ENCODE assay signal across 21 cellular contexts in the genomic region with DNA sequence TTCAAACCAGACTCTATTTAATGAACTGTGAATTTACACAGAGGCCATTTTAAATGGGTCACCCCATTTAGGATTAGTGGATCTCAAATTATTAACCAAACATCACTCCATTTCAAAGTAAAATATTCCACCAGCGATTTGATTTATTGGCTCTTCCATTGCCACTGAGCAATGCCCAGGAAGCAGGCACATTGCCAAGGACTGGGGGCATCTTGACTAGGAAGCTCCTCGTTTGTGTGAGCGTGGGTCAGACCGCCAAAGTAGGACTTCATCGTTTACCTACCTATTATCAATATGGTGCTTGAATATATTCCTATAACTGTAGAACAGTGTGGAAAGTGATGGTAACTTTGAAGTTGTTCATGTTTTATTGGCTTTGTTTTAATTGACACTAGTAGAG.
"Had no signal": no experiment of that assay in that cellular context is flagged by ENCODE, and none has a peak within 500 bp of the region (broad histone marks: within the 10 kb centered on the region; RNA-seq: fewer than 3 reads in every experiment).

No MANE protein-coding gene starts in this region.

- H3K27ac ChIP-seq: esophagus muscularis mucosa, foreskin keratinocyte, heart left ventricle, left lung, testis, transverse colon had no signal

- FAIRE-seq: bronchial epithelial cell, colon had no signal

- DNase-seq: activated CD4-positive, alpha-beta T cell treated with anti-CD3 and anti-CD28 coated beads for 4 hours; activated CD4-positive, alpha-beta T cell treated with anti-CD3 and anti-CD28 coated beads, Interleukin-2, amount 50 U/mL, for 4 hours; activated naive CD4-positive, alpha-beta T cell; activated T-cell treated with anti-CD3 and anti-CD28 coated beads for 4 hours; activated T-cell treated with anti-CD3 and anti-CD28 coated beads, Interleukin-2, amount 50 U/mL, for 72 hours; dermis blood vessel endothelial cell; effector CD4-positive, alpha-beta T cell; foreskin keratinocyte; heart left ventricle; hypothalamus; immature natural killer cell; left lung; right cardiac atrium; stimulated activated CD4-positive, alpha-beta T cell treated with anti-CD3 and anti-CD28 coated beads, Interleukin-2, amount 100 ng/mL, for 48 hours; stimulated activated naive CD8-positive, alpha-beta T cell treated with anti-CD3 and anti-CD28 coated beads, Interleukin-15, Interleukin-2, amounts not matched to agents 100 U/mL and 50 U/mL, for 24 hours; testis; transverse colon had no signal

- H3K27me3 ChIP-seq: esophagus muscularis mucosa, foreskin keratinocyte, heart left ventricle, left lung, testis, transverse colon had no signal

- H3K4me3 ChIP-seq: esophagus muscularis mucosa, heart left ventricle, left lung, lung, testis, transverse colon had no signal

- H3K9me3 ChIP-seq: esophagus muscularis mucosa, heart left ventricle, left lung, testis, transverse colon had no signal

- H3K4me1 ChIP-seq: esophagus muscularis mucosa, foreskin keratinocyte, heart left ventricle, left lung, testis, transverse colon had no signal
